ENCODE assay signal across 11 cellular contexts in genomic region chr11:43996318-43996717, GRCh38. TPM values are rescaled to one million over a fixed set of nuclear protein-coding genes. Genes with fewer than 3 reads are reported as not detected.
"Had no signal": no experiment of that assay in that cellular context is flagged by ENCODE, and none has a peak within 500 bp of the region (broad histone marks: within the 10 kb centered on the region; RNA-seq: fewer than 3 reads in every experiment).

No MANE protein-coding gene starts in this region.

- H3K4me3 Mint-ChIP-seq: GM23338, H9 had no signal

- H3K9ac ChIP-seq: KMS-11 had no signal

- H3K27ac Mint-ChIP-seq: GM23338, H9, IgD-negative memory B cell had no signal

- H3K36me3 Mint-ChIP-seq: IgD-negative memory B cell had no signal

- DNase-seq: H9, HCEC 1CT, KBM-7 had no signal

- ATAC-seq: GM23338, HepG2 had no signal

- FAIRE-seq: H1, H54, HepG2 had no signal

- H3K4me2 ChIP-seq: GM23338, KMS-11 had no signal

- H3K9me3 Mint-ChIP-seq: GM23338, H9 had no signal

- H3K4me3 ChIP-seq: GM23338 had no signal

- H2AFZ ChIP-seq: GM23338 had no signal

- H3K27ac ChIP-seq: HL-60, KMS-11 had no signal

RNA-seq across cellular contexts. Expression of gene ACCSL, which starts 51.5 kb away (rescaled TPM):
- total RNA-seq: GM23338, H1, H9, HepG2, HT1080 had no signal
- polyA plus RNA-seq: GM23338, H1, HepG2 had no signal

RNA-seq across cellular contexts. Expression of gene C11orf96, which starts 53.9 kb away (rescaled TPM):
- total RNA-seq: HepG2 had no signal
- polyA plus RNA-seq: IgD-negative memory B cell had no signal
